ENCODE assay signal across 13 cellular contexts in genomic region chr19:1167687-1168561, GRCh38. TPM values are rescaled to one million over a fixed set of nuclear protein-coding genes. Genes with fewer than 3 reads are reported as not detected.
DNase-seq lines count a peak whose midpoint lies in the region; ATAC-seq and TF ChIP-seq lines count a peak whose summit lies in the region.
"Had no signal": no experiment of that assay in that cellular context is flagged by ENCODE, and none has a peak within 500 bp of the region (broad histone marks: within the 10 kb centered on the region; RNA-seq: fewer than 3 reads in every experiment).

No MANE protein-coding gene starts in this region.

- no peaks in the 10 kb centered on the region for H3K27me3 ChIP-seq in BE2C

- no peak overlapping the region for H3K4me3 ChIP-seq in BE2C (ENCODE audit: low read depth, low read length)
- H3K4me3 ChIP-seq in fibroblast of villous mesenchyme (ENCODE audit: low read depth, low read length), result peak overlapping the region; percentile 50
- no peak overlapping the region for H3K4me3 ChIP-seq in foreskin fibroblast (ENCODE audit: low read depth in 1 of 2, low read length in 2 of 2)

- TF ChIP-seq CTCF in BE2C (IDR thresholded peaks at IDR 0.05; ENCODE audit: low read depth, low read length) (no peak), fibroblast of villous mesenchyme (IDR thresholded peaks at IDR 0.05; ENCODE audit: insufficient read depth, low read depth, low read length) (no peak), foreskin fibroblast (IDR thresholded peaks at IDR 0.05; ENCODE audit: low read depth, low read length) (no peak)

- DNase-seq in BE2C, result peak; percentile 8
- DNase-seq in RPMI7951 (ENCODE audit: low read depth), result peak; percentile 74
- DNase-seq in fibroblast of villous mesenchyme (ENCODE audit: low read depth), result no peak
- peak; percentile 78 for DNase-seq in posterior vena cava (ENCODE audit: low spot score)
- DNase-seq in foreskin fibroblast, result no peak
- DNase-seq in NCI-H345 (lab: John Stamatoyannopoulos, UW), result no peak
- no peak for DNase-seq in AG20443 (ENCODE audit: low spot score)
- DNase-seq: amniotic stem cell, GF-D8, NCI-H1105, NCI-H774, T-helper 2 cell had no signal

- peaks cover 9% of the 10 kb centered on the region for H3K36me3 ChIP-seq in BE2C

- H3K4me1 ChIP-seq in BE2C, result peaks cover 10% of the 10 kb centered on the region

- ATAC-seq in HG03469 (IDR thresholded peaks at IDR 0.05; ENCODE audit: unreplicated experiment), result no peak

- intact Hi-C loops in posterior vena cava (cut with DNase I), result no loop called here

- no peaks in the 10 kb centered on the region for H3K9me3 ChIP-seq in BE2C

RNA-seq across cellular contexts. Expression of gene SBNO2, which starts 6.1 kb away (rescaled TPM):
- 74.4 TPM for polyA plus RNA-seq in BE2C (2012; ENCODE audit: insufficient read depth, insufficient read length, low read depth)
- 12.1 and 16.3 TPM in 2 replicates for total RNA-seq in RPMI7951 (2014; rRNA removed; shearing (Covaris generic))
- total RNA-seq in fibroblast of villous mesenchyme (69.5 and 69.9 TPM in 2 replicates), posterior vena cava (10 to 100 TPM; 63.5 to 71.0 TPM)

RNA-seq across cellular contexts. Expression of gene STK11, which starts 37.7 kb away (rescaled TPM):
- 71.2 TPM for polyA plus RNA-seq in BE2C (2012; ENCODE audit: insufficient read depth, insufficient read length, low read depth)
- total RNA-seq in RPMI7951 (2014; rRNA removed; shearing (Covaris generic)), result 19.8 and 34.9 TPM in 2 replicates
- total RNA-seq in fibroblast of villous mesenchyme (90.8 and 94.1 TPM in 2 replicates), posterior vena cava (10 to 100 TPM; 32.5 to 35.9 TPM)

Comparison
In these comparisons a context has a peak if more than half of its experiments do, and no peak if none do; other contexts are left out.
1. DNase-seq: peak in BE2C (single experiment), RPMI7951 (single experiment) and posterior vena cava (single experiment); none in fibroblast of villous mesenchyme (single experiment), foreskin fibroblast (0 of 2), NCI-H345 (single experiment) and AG20443 (single experiment).